ENCODE assay signal across 8 cellular contexts in the genomic region with DNA sequence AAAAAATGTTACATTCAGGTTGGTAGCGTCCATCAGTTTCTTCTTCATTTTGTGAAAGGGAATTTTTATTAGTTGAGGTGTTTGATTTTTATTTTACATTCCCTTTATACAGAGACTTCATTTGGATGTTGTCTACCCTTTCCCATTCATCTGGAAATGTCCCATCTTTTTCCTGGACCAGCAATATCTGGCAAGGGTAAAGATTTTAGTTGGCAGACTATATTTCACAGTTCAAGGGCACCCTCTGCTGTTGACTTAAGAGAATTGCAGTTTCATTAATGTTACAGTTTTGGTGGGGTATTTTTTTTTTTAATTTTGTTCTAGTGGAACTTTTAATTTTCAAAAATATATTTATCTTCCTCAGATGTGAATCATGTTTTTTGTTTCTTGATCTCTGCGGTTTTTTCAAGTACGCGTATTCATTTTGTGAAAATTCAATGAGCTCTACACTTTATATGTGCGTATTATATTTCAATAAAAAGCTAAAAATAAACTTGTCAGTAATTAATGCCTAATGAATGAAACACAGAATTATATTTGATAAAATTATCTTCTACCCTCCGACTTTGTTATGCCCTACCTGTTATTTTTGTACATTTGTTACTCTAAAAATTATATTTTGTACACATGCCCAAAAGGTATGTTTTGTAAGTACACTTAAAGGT.
DNase-seq lines count a peak whose midpoint lies in the region; ATAC-seq, FAIRE-seq and TF ChIP-seq lines count a peak whose summit lies in the region.

No MANE protein-coding gene starts in this region.

- H3K27me3 ChIP-seq in endothelial cell of umbilical vein (ENCODE audit: control insufficient read depth in 2 of 2, insufficient read depth in 2 of 2, low read length in 2 of 2), result no peaks in the 10 kb centered on the region
- H3K27me3 ChIP-seq in osteoblast (ENCODE audit: insufficient read depth, low read length), result no peaks in the 10 kb centered on the region

- H3K79me2 ChIP-seq in OCI-LY7 (ENCODE audit: insufficient read depth, low read depth, low read length) (no peaks in the 10 kb centered on the region), endothelial cell of umbilical vein (ENCODE audit: control insufficient read depth, insufficient read depth, low read length) (no peaks in the 10 kb centered on the region), osteoblast (ENCODE audit: insufficient read depth, low read length) (no peaks in the 10 kb centered on the region)

- BruUV-seq in OCI-LY7 (replicated peaks; lab: Mats Ljungman, UMichigan), result no TSS peak
- no TSS peak for BruUV-seq in endothelial cell of umbilical vein (replicated peaks; lab: Mats Ljungman, UMichigan)

- no peak overlapping the region for H3K4me3 ChIP-seq in OCI-LY7 (ENCODE audit: low read depth, low read length, poor library complexity, severe bottlenecking)
- H3K4me3 ChIP-seq in endothelial cell of umbilical vein (replicated peaks in 1 of 3; ENCODE audit: insufficient read depth in 1 of 3, low read depth in 1 of 3, low read length in 3 of 3), result no peak overlapping the region
- H3K4me3 ChIP-seq in osteoblast (ENCODE audit: insufficient read depth, low read length), result no peak overlapping the region

- no peaks in the 10 kb centered on the region for H4K20me1 ChIP-seq in OCI-LY7 (ENCODE audit: insufficient read depth, low read length)
- H4K20me1 ChIP-seq in endothelial cell of umbilical vein (replicated peaks; ENCODE audit: control insufficient read depth, extremely low read depth, insufficient read depth, low read length), result no peaks in the 10 kb centered on the region
- no peaks in the 10 kb centered on the region for H4K20me1 ChIP-seq in osteoblast (ENCODE audit: insufficient read depth, low read length)

- H3K9ac ChIP-seq in endothelial cell of umbilical vein (replicated peaks; ENCODE audit: extremely low read depth, insufficient read depth, low read length), result no peak overlapping the region

- TF ChIP-seq POLR2A in endothelial cell of umbilical vein (IDR thresholded peaks at IDR 0.05; ENCODE audit: low read depth, low read length), result no peak

- peak; percentile 32 for TF ChIP-seq CTCF in GM20000 (IDR thresholded peaks at IDR 0.05; ENCODE audit: extremely low read depth, missing control alignments)
- TF ChIP-seq CTCF in OCI-LY7 (conservative IDR thresholded peaks at IDR 0.05; ENCODE audit: low read length), result peak; percentile 97
- peak; percentile 46 to 52 for TF ChIP-seq CTCF in endothelial cell of umbilical vein (IDR thresholded peaks at IDR 0.05; ENCODE audit: extremely low read depth in 1 of 2, insufficient read depth in 1 of 2, low read depth in 1 of 2, low read length in 2 of 2)
- TF ChIP-seq CTCF in osteoblast (IDR thresholded peaks at IDR 0.05; ENCODE audit: extremely low read depth, low read depth, low read length), result peak; percentile 73

- intact Hi-C loops in OCI-LY7 (cut with micrococcal nuclease; ENCODE audit: unreplicated experiment), result loop anchor here (5.0 kb wide), 2 partner anchors 75 to 760 kb away; partner anchors contain the start of gene KLHDC10
- intact Hi-C loops in endothelial cell of umbilical vein (cut with micrococcal nuclease), result loop anchor here (1.0 to 10.0 kb wide), 6 partner anchors 77 to 769 kb away; no protein-coding TSS in a partner anchor
- intact Hi-C loops in posterior cingulate gyrus (cut with DNase I), result loop anchor here (2.0 kb wide), 1 partner anchor 759 kb away; no protein-coding TSS in a partner anchor

- POLR2A ChIA-PET in OCI-LY7 (lab: Charles Lee) (interaction anchor here (0.5 to 0.8 kb wide), 4 partner anchors 39 to 443 kb away, joined by 3 to 6 read pairs (median 5); no protein-coding TSS in a partner anchor), endothelial cell of umbilical vein (lab: Charles Lee) (no interaction called here)

- no peak for ATAC-seq in HG03135 (IDR thresholded peaks at IDR 0.05; ENCODE audit: unreplicated experiment)
- ATAC-seq in GM18870 (IDR thresholded peaks at IDR 0.05; ENCODE audit: unreplicated experiment), result no peak

- H2AFZ ChIP-seq in OCI-LY7 (ENCODE audit: low read length) (no peak overlapping the region), endothelial cell of umbilical vein (ENCODE audit: low read depth, low read length) (no peak overlapping the region), osteoblast (ENCODE audit: low read length) (no peak overlapping the region)

- no peaks in the 10 kb centered on the region for H3K9me3 ChIP-seq in OCI-LY7 (ENCODE audit: low read length)
- no peaks in the 10 kb centered on the region for H3K9me3 ChIP-seq in endothelial cell of umbilical vein (replicated peaks; ENCODE audit: control insufficient read depth, insufficient read depth, low read length)
- H3K9me3 ChIP-seq in osteoblast (ENCODE audit: low read depth, low read length), result no peaks in the 10 kb centered on the region

- CTCF ChIA-PET in OCI-LY7 (lab: Charles Lee; ENCODE audit: unreplicated experiment), result no interaction called here
- CTCF ChIA-PET in endothelial cell of umbilical vein (lab: Charles Lee), result interaction anchor here (0.5 to 1.6 kb wide), 23 partner anchors 10 to 795 kb away, joined by 3 to 20 read pairs (median 5); no protein-coding TSS in a partner anchor

- H3K4me1 ChIP-seq in OCI-LY7 (ENCODE audit: insufficient read depth, low read length, poor library complexity, severe bottlenecking) (no peaks in the 10 kb centered on the region), endothelial cell of umbilical vein (ENCODE audit: control insufficient read depth, extremely low read depth, insufficient read depth, low read length) (peaks cover 10% of the 10 kb centered on the region), osteoblast (ENCODE audit: insufficient read depth, low read length) (no peaks in the 10 kb centered on the region)

- dilution Hi-C loops in endothelial cell of umbilical vein (cut with MboI; ENCODE audit: extremely low pct_ligation_motif_present, low sequenced_read_pairs), result no loop called here

- H3K27ac ChIP-seq in OCI-LY7 (ENCODE audit: low read depth, low read length, poor library complexity, severe bottlenecking) (no peak overlapping the region), endothelial cell of umbilical vein (ENCODE audit: insufficient read depth, low read depth, low read length) (no peak overlapping the region), osteoblast (ENCODE audit: low read depth, low read length) (no peak overlapping the region)

- peak; percentile 3 to 26 for DNase-seq in AML-193 (lab: John Stamatoyannopoulos, UW)
- DNase-seq in GM20000 (ENCODE audit: low spot score), result peak; percentile 51
- DNase-seq in OCI-LY7 (ENCODE audit: low spot score), result peak; percentile 54
- DNase-seq in endothelial cell of umbilical vein (ENCODE audit: low read depth, low spot score), result peak; percentile 35
- peak; percentile 63 for DNase-seq in osteoblast (ENCODE audit: insufficient read length, low spot score, missing footprints)
- DNase-seq in posterior cingulate gyrus, result no peak

- H3K9me1 ChIP-seq in endothelial cell of umbilical vein (replicated peaks; ENCODE audit: control insufficient read depth, extremely low read depth, insufficient read depth, low read length), result no peaks in the 10 kb centered on the region

- H3K36me3 ChIP-seq in OCI-LY7 (ENCODE audit: insufficient read depth, low read length), result no peaks in the 10 kb centered on the region
- H3K36me3 ChIP-seq in endothelial cell of umbilical vein (ENCODE audit: control insufficient read depth in 2 of 2, extremely low read depth in 1 of 2, insufficient read depth in 2 of 2, low read length in 2 of 2), result no peaks in the 10 kb centered on the region
- no peaks in the 10 kb centered on the region for H3K36me3 ChIP-seq in osteoblast (ENCODE audit: insufficient read depth, low read length)

- FAIRE-seq in endothelial cell of umbilical vein (lab: Jason Lieb, UNC), result peak; percentile 65

- H3K4me2 ChIP-seq in OCI-LY7 (ENCODE audit: low read length) (no peak overlapping the region), endothelial cell of umbilical vein (ENCODE audit: insufficient read depth, low read length) (no peak overlapping the region), osteoblast (ENCODE audit: insufficient read depth, low read length) (no peak overlapping the region)

- no peaks in the 10 kb centered on the region for H3K9me2 ChIP-seq in OCI-LY7 (ENCODE audit: insufficient read depth, low read length)

TF ChIP-seq in endothelial cell of umbilical vein, 7 proteins besides CTCF, POLR2A, EP300 and RAD21:
- TF ChIP-seq GATA2 (IDR thresholded peaks at IDR 0.05; ENCODE audit: insufficient read depth, insufficient read length, low read depth, low read length) (no peak), MYC (IDR thresholded peaks at IDR 0.05; ENCODE audit: low read depth, low read length) (no peak), EZH2 (IDR thresholded peaks at IDR 0.05; ENCODE audit: borderline replicate concordance, low read depth, low read length, severe bottlenecking) (no peak), JUN (IDR thresholded peaks at IDR 0.05; ENCODE audit: borderline replicate concordance, insufficient read depth, insufficient read length, low read depth) (no peak), FOS (IDR thresholded peaks at IDR 0.05; ENCODE audit: borderline replicate concordance, insufficient read depth, low read length) (no peak)

Comparison
In these comparisons a context has a peak if more than half of its experiments do, and no peak if none do; other contexts are left out.
1. DNase-seq: peak in AML-193 (2 of 2), GM20000 (single experiment), OCI-LY7 (single experiment), endothelial cell of umbilical vein (single experiment) and osteoblast (single experiment); none in posterior cingulate gyrus (0 of 10).
2. CTCF ChIP-seq: peak in every context shown above with its lines; median percentile 97 in OCI-LY7; 73 in osteoblast; 49 in endothelial cell of umbilical vein; 32 in GM20000.